ENCODE assay signal across 1 cellular context in the genomic region with DNA sequence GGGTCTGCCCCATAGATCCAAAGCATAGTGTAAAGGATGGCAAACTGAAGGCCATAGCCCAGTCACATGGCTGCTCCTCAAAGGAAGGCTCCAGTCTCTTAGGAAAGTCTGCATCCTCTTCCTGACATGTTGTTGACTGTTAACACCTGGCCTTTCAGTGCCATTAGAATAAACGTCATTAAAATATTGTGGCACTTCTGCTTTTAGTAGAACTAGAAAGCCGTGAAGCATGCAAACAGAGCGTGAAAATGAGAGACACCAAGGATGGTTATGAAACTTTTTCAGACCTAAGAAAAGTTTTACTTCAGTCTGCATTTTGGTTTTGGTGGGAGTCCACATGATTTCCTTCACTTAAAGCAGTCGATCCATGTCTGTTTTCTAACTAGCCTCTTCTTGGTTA.
TF ChIP-seq lines count a peak whose summit lies in the region.

No MANE protein-coding gene starts in this region.

TF ChIP-seq in WTC11, 78 proteins besides CTCF, POLR2A, EP300 and RAD21 (continued from another document):
- TF ChIP-seq, protein P1, sequence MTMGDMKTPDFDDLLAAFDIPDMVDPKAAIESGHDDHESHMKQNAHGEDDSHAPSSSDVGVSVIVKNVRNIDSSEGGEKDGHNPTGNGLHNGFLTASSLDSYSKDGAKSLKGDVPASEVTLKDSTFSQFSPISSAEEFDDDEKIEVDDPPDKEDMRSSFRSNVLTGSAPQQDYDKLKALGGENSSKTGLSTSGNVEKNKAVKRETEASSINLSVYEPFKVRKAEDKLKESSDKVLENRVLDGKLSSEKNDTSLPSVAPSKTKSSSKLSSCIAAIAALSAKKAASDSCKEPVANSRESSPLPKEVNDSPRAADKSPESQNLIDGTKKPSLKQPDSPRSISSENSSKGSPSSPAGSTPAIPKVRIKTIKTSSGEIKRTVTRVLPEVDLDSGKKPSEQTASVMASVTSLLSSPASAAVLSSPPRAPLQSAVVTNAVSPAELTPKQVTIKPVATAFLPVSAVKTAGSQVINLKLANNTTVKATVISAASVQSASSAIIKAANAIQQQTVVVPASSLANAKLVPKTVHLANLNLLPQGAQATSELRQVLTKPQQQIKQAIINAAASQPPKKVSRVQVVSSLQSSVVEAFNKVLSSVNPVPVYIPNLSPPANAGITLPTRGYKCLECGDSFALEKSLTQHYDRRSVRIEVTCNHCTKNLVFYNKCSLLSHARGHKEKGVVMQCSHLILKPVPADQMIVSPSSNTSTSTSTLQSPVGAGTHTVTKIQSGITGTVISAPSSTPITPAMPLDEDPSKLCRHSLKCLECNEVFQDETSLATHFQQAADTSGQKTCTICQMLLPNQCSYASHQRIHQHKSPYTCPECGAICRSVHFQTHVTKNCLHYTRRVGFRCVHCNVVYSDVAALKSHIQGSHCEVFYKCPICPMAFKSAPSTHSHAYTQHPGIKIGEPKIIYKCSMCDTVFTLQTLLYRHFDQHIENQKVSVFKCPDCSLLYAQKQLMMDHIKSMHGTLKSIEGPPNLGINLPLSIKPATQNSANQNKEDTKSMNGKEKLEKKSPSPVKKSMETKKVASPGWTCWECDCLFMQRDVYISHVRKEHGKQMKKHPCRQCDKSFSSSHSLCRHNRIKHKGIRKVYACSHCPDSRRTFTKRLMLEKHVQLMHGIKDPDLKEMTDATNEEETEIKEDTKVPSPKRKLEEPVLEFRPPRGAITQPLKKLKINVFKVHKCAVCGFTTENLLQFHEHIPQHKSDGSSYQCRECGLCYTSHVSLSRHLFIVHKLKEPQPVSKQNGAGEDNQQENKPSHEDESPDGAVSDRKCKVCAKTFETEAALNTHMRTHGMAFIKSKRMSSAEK (CRISPR knock-in tag; IDR thresholded peaks at IDR 0.05; ENCODE audit: borderline replicate concordance): no peak
- no peak for TF ChIP-seq EMX1 (CRISPR knock-in tag; IDR thresholded peaks at IDR 0.05)
- TF ChIP-seq, protein P2, sequence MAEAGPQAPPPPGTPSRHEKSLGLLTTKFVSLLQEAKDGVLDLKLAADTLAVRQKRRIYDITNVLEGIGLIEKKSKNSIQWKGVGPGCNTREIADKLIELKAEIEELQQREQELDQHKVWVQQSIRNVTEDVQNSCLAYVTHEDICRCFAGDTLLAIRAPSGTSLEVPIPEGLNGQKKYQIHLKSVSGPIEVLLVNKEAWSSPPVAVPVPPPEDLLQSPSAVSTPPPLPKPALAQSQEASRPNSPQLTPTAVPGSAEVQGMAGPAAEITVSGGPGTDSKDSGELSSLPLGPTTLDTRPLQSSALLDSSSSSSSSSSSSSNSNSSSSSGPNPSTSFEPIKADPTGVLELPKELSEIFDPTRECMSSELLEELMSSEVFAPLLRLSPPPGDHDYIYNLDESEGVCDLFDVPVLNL (CRISPR knock-in tag; IDR thresholded peaks at IDR 0.05; ENCODE audit: borderline replicate concordance, low read depth): no peak
- TF ChIP-seq, protein P3, sequence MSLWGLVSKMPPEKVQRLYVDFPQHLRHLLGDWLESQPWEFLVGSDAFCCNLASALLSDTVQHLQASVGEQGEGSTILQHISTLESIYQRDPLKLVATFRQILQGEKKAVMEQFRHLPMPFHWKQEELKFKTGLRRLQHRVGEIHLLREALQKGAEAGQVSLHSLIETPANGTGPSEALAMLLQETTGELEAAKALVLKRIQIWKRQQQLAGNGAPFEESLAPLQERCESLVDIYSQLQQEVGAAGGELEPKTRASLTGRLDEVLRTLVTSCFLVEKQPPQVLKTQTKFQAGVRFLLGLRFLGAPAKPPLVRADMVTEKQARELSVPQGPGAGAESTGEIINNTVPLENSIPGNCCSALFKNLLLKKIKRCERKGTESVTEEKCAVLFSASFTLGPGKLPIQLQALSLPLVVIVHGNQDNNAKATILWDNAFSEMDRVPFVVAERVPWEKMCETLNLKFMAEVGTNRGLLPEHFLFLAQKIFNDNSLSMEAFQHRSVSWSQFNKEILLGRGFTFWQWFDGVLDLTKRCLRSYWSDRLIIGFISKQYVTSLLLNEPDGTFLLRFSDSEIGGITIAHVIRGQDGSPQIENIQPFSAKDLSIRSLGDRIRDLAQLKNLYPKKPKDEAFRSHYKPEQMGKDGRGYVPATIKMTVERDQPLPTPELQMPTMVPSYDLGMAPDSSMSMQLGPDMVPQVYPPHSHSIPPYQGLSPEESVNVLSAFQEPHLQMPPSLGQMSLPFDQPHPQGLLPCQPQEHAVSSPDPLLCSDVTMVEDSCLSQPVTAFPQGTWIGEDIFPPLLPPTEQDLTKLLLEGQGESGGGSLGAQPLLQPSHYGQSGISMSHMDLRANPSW (CRISPR knock-in tag; conservative IDR thresholded peaks at IDR 0.05; ENCODE audit: low read depth): no peak
- TF ChIP-seq, protein P4, sequence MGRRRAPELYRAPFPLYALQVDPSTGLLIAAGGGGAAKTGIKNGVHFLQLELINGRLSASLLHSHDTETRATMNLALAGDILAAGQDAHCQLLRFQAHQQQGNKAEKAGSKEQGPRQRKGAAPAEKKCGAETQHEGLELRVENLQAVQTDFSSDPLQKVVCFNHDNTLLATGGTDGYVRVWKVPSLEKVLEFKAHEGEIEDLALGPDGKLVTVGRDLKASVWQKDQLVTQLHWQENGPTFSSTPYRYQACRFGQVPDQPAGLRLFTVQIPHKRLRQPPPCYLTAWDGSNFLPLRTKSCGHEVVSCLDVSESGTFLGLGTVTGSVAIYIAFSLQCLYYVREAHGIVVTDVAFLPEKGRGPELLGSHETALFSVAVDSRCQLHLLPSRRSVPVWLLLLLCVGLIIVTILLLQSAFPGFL (CRISPR knock-in tag; IDR thresholded peaks at IDR 0.05; ENCODE audit: borderline replicate concordance): no peak
- TF ChIP-seq, protein P5, sequence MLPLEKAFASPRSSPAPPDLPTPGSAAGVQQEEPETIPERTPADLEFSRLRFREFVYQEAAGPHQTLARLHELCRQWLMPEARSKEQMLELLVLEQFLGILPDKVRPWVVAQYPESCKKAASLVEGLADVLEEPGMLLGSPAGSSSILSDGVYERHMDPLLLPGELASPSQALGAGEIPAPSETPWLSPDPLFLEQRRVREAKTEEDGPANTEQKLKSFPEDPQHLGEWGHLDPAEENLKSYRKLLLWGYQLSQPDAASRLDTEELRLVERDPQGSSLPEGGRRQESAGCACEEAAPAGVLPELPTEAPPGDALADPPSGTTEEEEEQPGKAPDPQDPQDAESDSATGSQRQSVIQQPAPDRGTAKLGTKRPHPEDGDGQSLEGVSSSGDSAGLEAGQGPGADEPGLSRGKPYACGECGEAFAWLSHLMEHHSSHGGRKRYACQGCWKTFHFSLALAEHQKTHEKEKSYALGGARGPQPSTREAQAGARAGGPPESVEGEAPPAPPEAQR (CRISPR knock-in tag; IDR thresholded peaks at IDR 0.05): no peak
- TF ChIP-seq, protein P6, sequence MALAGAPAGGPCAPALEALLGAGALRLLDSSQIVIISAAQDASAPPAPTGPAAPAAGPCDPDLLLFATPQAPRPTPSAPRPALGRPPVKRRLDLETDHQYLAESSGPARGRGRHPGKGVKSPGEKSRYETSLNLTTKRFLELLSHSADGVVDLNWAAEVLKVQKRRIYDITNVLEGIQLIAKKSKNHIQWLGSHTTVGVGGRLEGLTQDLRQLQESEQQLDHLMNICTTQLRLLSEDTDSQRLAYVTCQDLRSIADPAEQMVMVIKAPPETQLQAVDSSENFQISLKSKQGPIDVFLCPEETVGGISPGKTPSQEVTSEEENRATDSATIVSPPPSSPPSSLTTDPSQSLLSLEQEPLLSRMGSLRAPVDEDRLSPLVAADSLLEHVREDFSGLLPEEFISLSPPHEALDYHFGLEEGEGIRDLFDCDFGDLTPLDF (CRISPR knock-in tag; IDR thresholded peaks at IDR 0.05): no peak
- TF ChIP-seq NFYB (CRISPR knock-in tag; conservative IDR thresholded peaks at IDR 0.05; ENCODE audit: low read depth): no peak
- TF ChIP-seq, protein P7, sequence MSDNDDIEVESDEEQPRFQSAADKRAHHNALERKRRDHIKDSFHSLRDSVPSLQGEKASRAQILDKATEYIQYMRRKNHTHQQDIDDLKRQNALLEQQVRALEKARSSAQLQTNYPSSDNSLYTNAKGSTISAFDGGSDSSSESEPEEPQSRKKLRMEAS (CRISPR knock-in tag; IDR thresholded peaks at IDR 0.05): no peak
